Comparison of ENCODE assay signal across 19 cellular contexts in the genomic region with DNA sequence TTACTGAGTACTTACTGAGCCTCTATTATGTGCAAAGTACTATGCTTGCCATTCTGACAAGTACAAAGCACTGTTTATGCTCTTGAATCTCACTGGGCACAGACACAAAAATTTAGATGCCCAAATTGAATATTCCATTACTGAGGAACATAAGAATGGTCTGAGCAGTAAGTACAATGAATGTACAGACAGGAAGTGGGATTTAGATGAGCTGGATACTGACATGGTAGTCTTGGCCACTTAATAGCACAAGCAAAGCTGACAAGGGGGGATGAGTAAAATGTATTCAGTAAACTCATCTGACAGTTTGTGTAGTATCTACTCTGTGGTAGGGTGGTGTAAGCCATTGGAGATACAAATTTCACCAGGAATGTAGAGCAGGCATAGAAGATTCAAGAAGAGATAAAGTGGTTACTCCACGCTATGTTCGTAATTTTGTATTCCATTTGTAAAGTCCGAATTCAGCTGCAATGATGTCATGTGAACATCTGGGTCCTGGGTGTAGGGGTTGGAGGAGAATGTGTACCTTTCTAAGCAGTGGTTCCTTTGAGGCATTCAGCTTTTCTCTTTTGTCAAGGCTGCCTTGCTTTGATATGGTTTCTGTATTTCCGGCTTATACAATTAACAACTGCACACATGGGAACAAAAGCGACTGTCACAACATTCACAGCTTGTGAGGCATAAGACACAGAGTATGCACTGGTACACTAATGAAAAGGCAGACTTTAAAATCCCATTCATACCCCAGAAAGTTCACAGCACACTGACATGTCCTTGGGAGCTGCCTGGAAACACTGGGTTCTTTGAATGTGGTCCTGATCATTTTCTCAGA.
DNase-seq lines count a peak whose midpoint lies in the region; ATAC-seq and TF ChIP-seq lines count a peak whose summit lies in the region.
"Had no signal": no experiment of that assay in that cellular context is flagged by ENCODE, and none has a peak within 500 bp of the region (broad histone marks: within the 10 kb centered on the region; RNA-seq: fewer than 3 reads in every experiment).

No MANE protein-coding gene starts in this region.

- no peaks in the 10 kb centered on the region for H3K79me2 ChIP-seq in Loucy (ENCODE audit: insufficient read depth, low read length)

- no peak overlapping the region for H2AFZ ChIP-seq in Loucy (ENCODE audit: low read length)

- no peaks in the 10 kb centered on the region for H3K9me2 ChIP-seq in Loucy (replicated peaks; ENCODE audit: low read depth, low read length)

- peak; percentile 23 for DNase-seq in Daoy (ENCODE audit: low read depth)
- DNase-seq in amniotic epithelial cell (ENCODE audit: low read depth), result peak; percentile 88
- DNase-seq in effector CD8-positive, alpha-beta T cell (lab: John Stamatoyannopoulos, UW), result no peak
- no peak for DNase-seq in NCI-H1694 treated with DMSO at 0.1 percent for 48 hours (lab: John Stamatoyannopoulos, UW)
- no peak for DNase-seq in NCI-H128 (lab: John Stamatoyannopoulos, UW; ENCODE audit: unreplicated experiment)
- DNase-seq: activated CD4-positive, alpha-beta T cell treated with anti-CD3 and anti-CD28 coated beads for 1 hour; activated CD8-positive, alpha-beta memory T cell treated with anti-CD3 and anti-CD28 coated beads, Interleukin-2, amount 50 U/mL, for 48 hours; activated naive CD4-positive, alpha-beta T cell treated with Interleukin-2 at 50 U/mL for 16 hours; BE2C; DMS53; H7; NCI-H1092; NCI-H526; stimulated activated naive B cell treated with anti-CD40 and anti-IgM and Interleukin-4, amounts not matched to agents 10 μg/mL and 1 μg/mL and 100 μg/mL, for 72 hours had no signal

- H3K9ac ChIP-seq in Loucy (ENCODE audit: low read depth, low read length, poor library complexity, severe bottlenecking), result no peak overlapping the region

- peaks cover 4% of the 10 kb centered on the region for H3K36me3 Mint-ChIP-seq in nephron (ENCODE audit: low read depth)
- H3K36me3 Mint-ChIP-seq: stimulated activated naive B cell treated with anti-CD40 and anti-IgM and Interleukin-4, amounts not matched to agents 10 μg/mL and 1 μg/mL and 100 μg/mL, for 72 hours had no signal

- no peaks in the 10 kb centered on the region for H4K20me1 ChIP-seq in Loucy (ENCODE audit: insufficient read depth, low read length, poor library complexity, severe bottlenecking)

- no peaks in the 10 kb centered on the region for H3K9me3 ChIP-seq in Loucy (ENCODE audit: insufficient read depth, low read depth, low read length)
- H3K9me3 ChIP-seq: BE2C, vagina had no signal

- H3K36me3 ChIP-seq in Loucy (ENCODE audit: insufficient read depth, low read length), result no peaks in the 10 kb centered on the region
- H3K36me3 ChIP-seq: BE2C, vagina had no signal

- no peak for ATAC-seq in GM21619 (IDR thresholded peaks at IDR 0.05; ENCODE audit: unreplicated experiment)
- ATAC-seq: sciatic nerve; stimulated activated naive B cell treated with anti-CD40 and anti-IgM and Interleukin-4, amounts not matched to agents 10 μg/mL and 1 μg/mL and 100 μg/mL, for 72 hours had no signal

- peaks cover 53% of the 10 kb centered on the region for H3K4me1 Mint-ChIP-seq in nephron
- H3K4me1 Mint-ChIP-seq: stimulated activated naive B cell treated with anti-CD40 and anti-IgM and Interleukin-4, amounts not matched to agents 10 μg/mL and 1 μg/mL and 100 μg/mL, for 72 hours had no signal

- H3K9me3 Mint-ChIP-seq in nephron, result no peaks in the 10 kb centered on the region
- H3K9me3 Mint-ChIP-seq: stimulated activated naive B cell treated with anti-CD40 and anti-IgM and Interleukin-4, amounts not matched to agents 10 μg/mL and 1 μg/mL and 100 μg/mL, for 72 hours had no signal

- no peak overlapping the region for H3K4me3 Mint-ChIP-seq in nephron
- H3K4me3 Mint-ChIP-seq: stimulated activated naive B cell treated with anti-CD40 and anti-IgM and Interleukin-4, amounts not matched to agents 10 μg/mL and 1 μg/mL and 100 μg/mL, for 72 hours had no signal

- H3K4me2 ChIP-seq in Loucy (ENCODE audit: low read depth, low read length, poor library complexity, severe bottlenecking), result peak overlapping the region; percentile 64

- H3K4me1 ChIP-seq in Loucy (ENCODE audit: insufficient read depth, low read length, poor library complexity, severe bottlenecking), result peaks cover 10% of the 10 kb centered on the region

- H3K27ac Mint-ChIP-seq in nephron, result peak overlapping the region; percentile 23 to 63 (median 57)
- H3K27ac Mint-ChIP-seq: stimulated activated naive B cell treated with anti-CD40 and anti-IgM and Interleukin-4, amounts not matched to agents 10 μg/mL and 1 μg/mL and 100 μg/mL, for 72 hours had no signal

- no peaks in the 10 kb centered on the region for H3F3A ChIP-seq in Loucy (ENCODE audit: low read depth)

- H3K27me3 Mint-ChIP-seq in nephron (ENCODE audit: low read depth), result no peaks in the 10 kb centered on the region

- TF ChIP-seq CTCF in Loucy (conservative IDR thresholded peaks at IDR 0.05; ENCODE audit: low read length), result no peak
- TF ChIP-seq CTCF in nephron (IDR thresholded peaks at IDR 0.05; ENCODE audit: unreplicated experiment in 3 of 3), result no peak

- no peaks in the 10 kb centered on the region for H3K27me3 ChIP-seq in Loucy (ENCODE audit: insufficient read depth, low read length, poor library complexity, severe bottlenecking)
- H3K27me3 ChIP-seq: BE2C, vagina had no signal

- H3K4me3 ChIP-seq in Loucy (ENCODE audit: low read length, poor library complexity, severe bottlenecking), result peak overlapping the region; percentile 54
- H3K4me3 ChIP-seq: vagina had no signal

Comparison
In these comparisons a context has a peak if more than half of its experiments do, and no peak if none do; other contexts are left out.
1. DNase-seq: peak in Daoy (single experiment) and amniotic epithelial cell (single experiment); none in effector CD8-positive, alpha-beta T cell (single experiment), NCI-H1694 treated with DMSO at 0.1 percent for 48 hours (single experiment) and NCI-H128 (single experiment).